ENCODE assay signal across 25 cellular contexts in genomic region chr10:113337142-113337541, GRCh38.
"Had no signal": no experiment of that assay in that cellular context is flagged by ENCODE, and none has a peak within 500 bp of the region (broad histone marks: within the 10 kb centered on the region; RNA-seq: fewer than 3 reads in every experiment).

No MANE protein-coding gene starts in this region.

- ATAC-seq: activated naive CD4-positive, alpha-beta T cell treated with anti-CD3 and anti-CD28 coated beads, Interleukin-2, amount 50 U/mL, for 72 hours; activated naive CD8-positive, alpha-beta T cell treated with anti-CD3 and anti-CD28 coated beads, Interleukin-2, amount 50 U/mL, for 24 hours; activated T-cell treated with anti-CD3 and anti-CD28 coated beads, Interleukin-2, amount 50 U/mL, for 4 hours; T-cell had no signal

- DNase-seq: activated B cell treated with CpG ODN at 0.5 μM for 24 hours; activated CD4-positive, alpha-beta memory T cell treated with anti-CD3 and anti-CD28 coated beads for 36 hours; activated CD4-positive, alpha-beta T cell treated with anti-CD3 and anti-CD28 coated beads for 1 hour; activated CD4-positive, alpha-beta T cell treated with anti-CD3 and anti-CD28 coated beads, Interleukin-2, amount 10 ng/mL, durations not matched to agents 24 days and 14 days; activated CD8-positive, alpha-beta memory T cell treated with anti-CD3 and anti-CD28 coated beads for 24 hours; activated effector memory CD4-positive, alpha-beta T cell treated with anti-CD3 and anti-CD28 coated beads, Interleukin-2, amount 50 U/mL, for 16 hours; activated naive CD4-positive, alpha-beta T cell treated with Interleukin-2 at 50 U/mL for 16 hours; activated naive CD8-positive, alpha-beta T cell treated with anti-CD3 and anti-CD28 coated beads, Interleukin-2, amount 50 U/mL, for 24 hours; activated T-cell treated with anti-CD3 and anti-CD28 coated beads, Interleukin-2, amount 50 U/mL, for 4 hours; brain microvascular endothelial cell; Karpas-422; MM.1S; NCI-H1105; NCI-H1436; NCI-H1694 treated with DMSO at 0.1 percent for 48 hours; NCI-H2081; NCI-H510A treated with DMSO at 0.1 percent for 48 hours; NCI-H69; NK-92 treated with Interleukin-12 subunit alpha and Interleukin-12 subunit beta, amount 100 ng/mL, for 24 hours; Peyer's patch; SHP77 treated with DMSO at 0.1 percent for 48 hours; T-cell; T-helper 2 cell; T1000 had no signal
